In the genomic region with DNA sequence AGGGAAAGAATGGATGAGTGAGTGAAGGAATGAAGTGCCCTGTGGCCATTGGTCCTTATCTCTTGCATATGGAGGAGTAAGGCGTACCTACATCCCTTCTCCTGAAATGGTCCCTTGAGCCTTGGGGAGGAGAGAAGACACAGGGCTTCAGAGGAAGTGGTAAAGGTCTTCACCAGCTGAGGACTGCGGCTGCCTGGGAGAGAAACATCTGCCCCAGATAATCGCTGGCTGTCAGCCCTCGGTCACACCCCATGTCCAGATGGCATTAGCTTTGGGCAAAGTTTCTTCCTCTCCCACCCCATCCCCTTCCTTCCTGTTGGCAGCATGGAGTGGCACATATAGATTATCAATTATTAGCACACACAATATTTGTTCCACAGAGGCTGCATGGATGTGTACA, we compare ENCODE assay signal across 29 cellular contexts.
DNase-seq lines count a peak whose midpoint lies in the region; ATAC-seq lines count a peak whose summit lies in the region.
"Had no signal": no experiment of that assay in that cellular context is flagged by ENCODE, and none has a peak within 500 bp of the region (broad histone marks: within the 10 kb centered on the region; RNA-seq: fewer than 3 reads in every experiment).

No MANE protein-coding gene starts in this region.

- H2BK12ac ChIP-seq in trophoblast cell (ENCODE audit: low read length), result peak overlapping the region; percentile 10

- no peak overlapping the region for H3K14ac ChIP-seq in trophoblast cell (ENCODE audit: low read length)

- no peak overlapping the region for H4K12ac ChIP-seq in trophoblast cell (ENCODE audit: low read depth, low read length)

- H3K36me3 ChIP-seq in trophoblast cell (ENCODE audit: control insufficient read depth in 1 of 2, insufficient read depth in 2 of 2, low read length in 2 of 2), result no peaks in the 10 kb centered on the region
- H3K36me3 ChIP-seq: SJSA1 had no signal

- no peaks in the 10 kb centered on the region for H3K79me2 ChIP-seq in trophoblast cell (ENCODE audit: control insufficient read depth, insufficient read depth, low read length, poor library complexity)

- no peak overlapping the region for H2AFZ ChIP-seq in trophoblast cell (ENCODE audit: insufficient read depth, low read length, poor library complexity)
- H2AFZ ChIP-seq: GM23248 had no signal

- H3K4me1 ChIP-seq in trophoblast cell (ENCODE audit: control insufficient read depth in 1 of 2, insufficient read depth in 2 of 2, low read length in 2 of 2), result peaks cover 10 to 23% of the 10 kb centered on the region in 2 experiments
- H3K4me1 ChIP-seq: A549 had no signal

- WGBS in trophoblast cell (ENCODE audit: extremely low coverage, insufficient coverage, insufficient read length), result no CpG with 5 or more reads among the region's 4 CpGs

- H3K4ac ChIP-seq in trophoblast cell (ENCODE audit: low read depth, low read length), result no peak overlapping the region

- no peak overlapping the region for H3K18ac ChIP-seq in trophoblast cell (ENCODE audit: low read length)

- peak overlapping the region; percentile 12 for H2AK5ac ChIP-seq in trophoblast cell (ENCODE audit: low read length)

- H3K27me3 ChIP-seq in trophoblast cell (ENCODE audit: insufficient read depth, low read length), result no peaks in the 10 kb centered on the region
- H3K27me3 ChIP-seq: SJSA1 had no signal

- H3K9ac ChIP-seq in trophoblast cell (ENCODE audit: low read length), result no peak overlapping the region
- H3K9ac ChIP-seq: GM23248 had no signal

- no peak overlapping the region for H3K23ac ChIP-seq in trophoblast cell (ENCODE audit: low read length)

- H3K9me3 ChIP-seq in trophoblast cell (ENCODE audit: insufficient read depth, low read depth, low read length), result no peaks in the 10 kb centered on the region
- H3K9me3 ChIP-seq: A549, SJSA1 had no signal

- H4K91ac ChIP-seq in trophoblast cell (ENCODE audit: low read depth, low read length), result peak overlapping the region; percentile 31

- H4K8ac ChIP-seq in trophoblast cell (ENCODE audit: low read depth, low read length), result no peak overlapping the region

- no peak overlapping the region for H2BK120ac ChIP-seq in trophoblast cell (ENCODE audit: insufficient read depth, low read length, poor library complexity)

- peak; percentile 93 for DNase-seq in CMK (ENCODE audit: low read depth)
- DNase-seq in MV-4-11 (lab: John Stamatoyannopoulos, UW), result peak; percentile 79
- DNase-seq in UCSD-AML1 (lab: John Stamatoyannopoulos, UW; ENCODE audit: unreplicated experiment), result peak; percentile 86
- no peak for DNase-seq in trophoblast cell
- no peak for DNase-seq in SW 1271 (lab: John Stamatoyannopoulos, UW)
- no peak for DNase-seq in LoVo (ENCODE audit: low spot score)
- DNase-seq: AML-193; CD8-positive, alpha-beta T cell; DMS153; DND-41; GM23248; H7; KG1; MM.1S; NCI-H1092; NCI-H1417 treated with DMSO at 0.1 percent for 48 hours; NCI-H1694 treated with DMSO at 0.1 percent for 48 hours; NCI-H2081 treated with DMSO at 0.1 percent for 48 hours; NCI-H2171; NCI-H345; NCI-H510A treated with DMSO at 0.1 percent for 48 hours; NCI-H748 treated with DMSO at 0.1 percent for 48 hours; NK-92 treated with Interleukin-12 subunit alpha and Interleukin-12 subunit beta, amount 100 ng/mL, for 24 hours; PC-3 had no signal

- H3K4me2 ChIP-seq in trophoblast cell (ENCODE audit: low read length), result no peak overlapping the region
- H3K4me2 ChIP-seq: A549 had no signal

- H3K27ac ChIP-seq in trophoblast cell (ENCODE audit: low read depth, low read length), result no peak overlapping the region
- H3K27ac ChIP-seq: A549, C4-2B, GM23248, SJSA1 had no signal

- H3K4me3 ChIP-seq in trophoblast cell (ENCODE audit: low read depth, low read length), result no peak overlapping the region
- H3K4me3 ChIP-seq: A549, GM23248, SJSA1 had no signal

- ATAC-seq in HG03108 (IDR thresholded peaks at IDR 0.05; ENCODE audit: unreplicated experiment), result no peak
- ATAC-seq: A549; CD8-positive, alpha-beta T cell; PC-3; Right ventricle myocardium inferior had no signal

- H2BK5ac ChIP-seq in trophoblast cell (ENCODE audit: low read depth, low read length, poor library complexity), result no peak overlapping the region

- H3K79me1 ChIP-seq in trophoblast cell (ENCODE audit: low read length), result peaks cover 23% of the 10 kb centered on the region

Comparison
In these comparisons a context has a peak if more than half of its experiments do, and no peak if none do; other contexts are left out.
1. DNase-seq: peak in CMK (single experiment), MV-4-11 (single experiment) and UCSD-AML1 (single experiment); none in trophoblast cell (0 of 2), SW 1271 (0 of 2) and LoVo (single experiment).